In genomic region chr4:167041524-167041923, GRCh38 we compare ENCODE assay signal across 28 cellular contexts.
"Had no signal": no experiment of that assay in that cellular context is flagged by ENCODE, and none has a peak within 500 bp of the region (broad histone marks: within the 10 kb centered on the region; RNA-seq: fewer than 3 reads in every experiment).

No MANE protein-coding gene starts in this region.

- H3K9me3 ChIP-seq: pancreas, prostate gland, right lobe of liver, sigmoid colon, spleen, suprapubic skin, testis, tibial artery, transverse colon, upper lobe of right lung, uterus had no signal

- ATAC-seq: naive thymus-derived CD8-positive, alpha-beta T cell; natural killer cell treated with Interleukin-12 subunit alpha and Interleukin-12 subunit beta and Interleukin-15 and Interleukin-18, amount 100 ng/mL, for 72 hours; pancreas; right cardiac atrium; right lobe of liver; stimulated activated memory B cell treated with anti-CD40 and anti-IgM and Interleukin-4, amounts not matched to agents 10 μg/mL and 1 μg/mL and 100 μg/mL, for 72 hours; stimulated activated naive CD8-positive, alpha-beta T cell treated with anti-CD3 and anti-CD28 coated beads, Interleukin-15, amount 100 ng/mL, for 72 hours; stimulated activated naive CD8-positive, alpha-beta T cell treated with anti-CD3 and anti-CD28 coated beads, Interleukin-15, Interleukin-2, amounts not matched to agents 100 U/mL and 50 U/mL, for 24 hours; upper lobe of right lung had no signal

- H3K4me1 ChIP-seq: neural progenitor cell, pancreas, prostate gland, right lobe of liver, sigmoid colon, spleen, suprapubic skin, testis, tibial artery, transverse colon, upper lobe of right lung, uterus had no signal

- H3K36me3 ChIP-seq: neural progenitor cell, pancreas, prostate gland, right lobe of liver, sigmoid colon, spleen, suprapubic skin, tibial artery, transverse colon, upper lobe of right lung, uterus had no signal

- FAIRE-seq: pancreas had no signal

- H3K27ac ChIP-seq: neural progenitor cell, pancreas, prostate gland, right lobe of liver, sigmoid colon, spleen, suprapubic skin, testis, tibial artery, transverse colon, upper lobe of right lung, uterus had no signal

- DNase-seq: naive B cell; naive thymus-derived CD8-positive, alpha-beta T cell; nephron progenitor cell; pancreas; right cardiac atrium; right lobe of liver; sigmoid colon; spleen; stimulated activated CD4-positive, alpha-beta T cell treated with anti-CD3 and anti-CD28 coated beads, Interleukin-12 subunit alpha, Interleukin-12 subunit beta, amount 100 ng/mL, for 4 hours; stimulated activated CD4-positive, alpha-beta T cell treated with anti-CD3 and anti-CD28 coated beads, Interleukin-1b, Interleukin-23, amount 100 ng/mL, for 48 hours; stimulated activated CD4-positive, alpha-beta T cell treated with anti-CD3 and anti-CD28 coated beads, Interleukin-4, amount 100 ng/mL, for 1 hour; stimulated activated CD4-positive, alpha-beta T cell treated with anti-CD3 and anti-CD28 coated beads, Interleukin-4, amount 100 ng/mL, for 4 hours; stimulated activated CD8-positive, alpha-beta memory T cell treated with anti-CD3 and anti-CD28 coated beads, Interleukin-4, amount 100 ng/mL, for 48 hours; stimulated activated naive CD4-positive, alpha-beta T cell; stimulated activated naive CD8-positive, alpha-beta T cell treated with anti-CD3 and anti-CD28 coated beads, Interleukin-15, amount 100 ng/mL, for 72 hours; stimulated activated naive CD8-positive, alpha-beta T cell treated with anti-CD3 and anti-CD28 coated beads, Interleukin-15, Interleukin-2, amounts not matched to agents 100 U/mL and 50 U/mL, for 24 hours; substantia nigra; testis; tibial artery; transverse colon; upper lobe of right lung; uterus had no signal

- H3K4me2 ChIP-seq: neural progenitor cell, smooth muscle cell had no signal

- H3K9ac ChIP-seq: neural progenitor cell had no signal

- H3K27me3 ChIP-seq: neural progenitor cell, pancreas, right lobe of liver, sigmoid colon, spleen, suprapubic skin, testis, tibial artery, transverse colon, upper lobe of right lung, uterus had no signal

- H2AFZ ChIP-seq: neural progenitor cell had no signal

- H3K4me3 ChIP-seq: neural progenitor cell, pancreas, prostate gland, right lobe of liver, sigmoid colon, smooth muscle cell, spleen, suprapubic skin, testis, tibial artery, transverse colon, upper lobe of right lung, uterus had no signal
